3 cellular contexts compared by ENCODE assay signal in the genomic region with DNA sequence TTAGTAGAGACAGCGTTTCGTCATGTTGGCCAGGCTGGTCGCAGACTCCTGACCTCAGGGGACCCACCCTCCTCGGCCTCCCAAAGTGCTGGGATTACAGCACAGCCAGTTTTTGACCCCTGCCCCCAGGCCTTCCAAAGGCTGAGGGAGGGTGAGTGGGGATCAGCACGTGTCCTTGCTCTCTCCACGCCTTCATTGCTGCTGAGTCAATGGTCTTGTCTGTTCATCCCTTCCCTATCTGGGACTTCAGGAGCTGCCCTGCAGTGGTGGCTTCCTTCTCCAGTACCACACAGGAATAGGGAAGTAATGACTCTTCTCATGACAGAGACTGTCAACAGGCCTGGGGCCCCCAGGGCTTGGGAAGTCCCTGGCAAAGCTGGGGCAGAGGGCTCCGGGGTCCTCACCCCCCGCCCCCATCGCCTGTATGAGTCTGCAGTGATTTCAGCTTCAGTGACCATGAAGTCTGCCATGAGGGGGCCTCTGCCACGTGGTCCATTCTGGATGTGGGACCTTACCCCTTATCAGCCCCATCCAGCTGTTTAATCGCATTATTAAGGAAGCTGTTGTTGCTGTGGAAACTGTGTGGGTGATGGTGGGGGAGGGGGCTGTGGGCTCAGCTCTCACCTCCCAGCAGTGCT.
TF ChIP-seq lines count a peak whose summit lies in the region.

No MANE protein-coding gene starts in this region.

TF ChIP-seq in SK-N-SH, 30 proteins besides CTCF, POLR2A, EP300 and RAD21:
- TF ChIP-seq FOXM1 (IDR thresholded peaks at IDR 0.05; ENCODE audit: low read depth) (no peak), POLR2AphosphoS5 (IDR thresholded peaks at IDR 0.05; ENCODE audit: low read depth, low read length) (no peak), FOXJ3 (CRISPR knock-in tag; IDR thresholded peaks at IDR 0.05) (no peak), PBX3 (IDR thresholded peaks at IDR 0.05) (no peak), MAX (IDR thresholded peaks at IDR 0.05; ENCODE audit: low read depth) (peak; percentile 67), REST (IDR thresholded peaks at IDR 0.05; ENCODE audit: low read depth, low read length) (no peak)
- TF ChIP-seq, protein P1, sequence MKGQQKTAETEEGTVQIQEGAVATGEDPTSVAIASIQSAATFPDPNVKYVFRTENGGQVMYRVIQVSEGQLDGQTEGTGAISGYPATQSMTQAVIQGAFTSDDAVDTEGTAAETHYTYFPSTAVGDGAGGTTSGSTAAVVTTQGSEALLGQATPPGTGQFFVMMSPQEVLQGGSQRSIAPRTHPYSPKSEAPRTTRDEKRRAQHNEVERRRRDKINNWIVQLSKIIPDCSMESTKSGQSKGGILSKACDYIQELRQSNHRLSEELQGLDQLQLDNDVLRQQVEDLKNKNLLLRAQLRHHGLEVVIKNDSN (IDR thresholded peaks at IDR 0.05; ENCODE audit: borderline replicate concordance, low read depth), result peak; percentile 44; the same call in 1 of the 2 replicates

TF ChIP-seq in SK-N-SH treated with all-trans-retinoic acid at 6 μM for 48 hours, 23 proteins besides CTCF, POLR2A, EP300 and RAD21:
- TF ChIP-seq ARNTL (CRISPR knock-in tag; IDR thresholded peaks at IDR 0.05; ENCODE audit: borderline replicate concordance, low read depth), result no peak
- TF ChIP-seq OSR1 (CRISPR knock-in tag; IDR thresholded peaks at IDR 0.05), result no peak
- no peak for TF ChIP-seq ISL1 (CRISPR knock-in tag; IDR thresholded peaks at IDR 0.05)
- no peak for TF ChIP-seq CSDC2 (CRISPR knock-in tag; IDR thresholded peaks at IDR 0.05)
- TF ChIP-seq, protein P2, sequence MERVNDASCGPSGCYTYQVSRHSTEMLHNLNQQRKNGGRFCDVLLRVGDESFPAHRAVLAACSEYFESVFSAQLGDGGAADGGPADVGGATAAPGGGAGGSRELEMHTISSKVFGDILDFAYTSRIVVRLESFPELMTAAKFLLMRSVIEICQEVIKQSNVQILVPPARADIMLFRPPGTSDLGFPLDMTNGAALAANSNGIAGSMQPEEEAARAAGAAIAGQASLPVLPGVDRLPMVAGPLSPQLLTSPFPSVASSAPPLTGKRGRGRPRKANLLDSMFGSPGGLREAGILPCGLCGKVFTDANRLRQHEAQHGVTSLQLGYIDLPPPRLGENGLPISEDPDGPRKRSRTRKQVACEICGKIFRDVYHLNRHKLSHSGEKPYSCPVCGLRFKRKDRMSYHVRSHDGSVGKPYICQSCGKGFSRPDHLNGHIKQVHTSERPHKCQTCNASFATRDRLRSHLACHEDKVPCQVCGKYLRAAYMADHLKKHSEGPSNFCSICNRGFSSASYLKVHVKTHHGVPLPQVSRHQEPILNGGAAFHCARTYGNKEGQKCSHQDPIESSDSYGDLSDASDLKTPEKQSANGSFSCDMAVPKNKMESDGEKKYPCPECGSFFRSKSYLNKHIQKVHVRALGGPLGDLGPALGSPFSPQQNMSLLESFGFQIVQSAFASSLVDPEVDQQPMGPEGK (CRISPR knock-in tag; IDR thresholded peaks at IDR 0.05; ENCODE audit: borderline replicate concordance), result no peak
- TF ChIP-seq, protein P3, sequence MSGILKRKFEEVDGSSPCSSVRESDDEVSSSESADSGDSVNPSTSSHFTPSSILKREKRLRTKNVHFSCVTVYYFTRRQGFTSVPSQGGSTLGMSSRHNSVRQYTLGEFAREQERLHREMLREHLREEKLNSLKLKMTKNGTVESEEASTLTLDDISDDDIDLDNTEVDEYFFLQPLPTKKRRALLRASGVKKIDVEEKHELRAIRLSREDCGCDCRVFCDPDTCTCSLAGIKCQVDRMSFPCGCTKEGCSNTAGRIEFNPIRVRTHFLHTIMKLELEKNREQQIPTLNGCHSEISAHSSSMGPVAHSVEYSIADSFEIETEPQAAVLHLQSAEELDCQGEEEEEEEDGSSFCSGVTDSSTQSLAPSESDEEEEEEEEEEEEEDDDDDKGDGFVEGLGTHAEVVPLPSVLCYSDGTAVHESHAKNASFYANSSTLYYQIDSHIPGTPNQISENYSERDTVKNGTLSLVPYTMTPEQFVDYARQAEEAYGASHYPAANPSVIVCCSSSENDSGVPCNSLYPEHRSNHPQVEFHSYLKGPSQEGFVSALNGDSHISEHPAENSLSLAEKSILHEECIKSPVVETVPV (CRISPR knock-in tag; IDR thresholded peaks at IDR 0.05), result no peak
- TF ChIP-seq ZFP3 (CRISPR knock-in tag; IDR thresholded peaks at IDR 0.05), result no peak
- no peak for TF ChIP-seq BACH2 (CRISPR knock-in tag; IDR thresholded peaks at IDR 0.05; ENCODE audit: borderline replicate concordance)
- TF ChIP-seq TCF4 (CRISPR knock-in tag; IDR thresholded peaks at IDR 0.05; ENCODE audit: borderline replicate concordance), result no peak
- no peak for TF ChIP-seq TOX (CRISPR knock-in tag; IDR thresholded peaks at IDR 0.05; ENCODE audit: borderline replicate concordance)
- TF ChIP-seq ZNF565 (CRISPR knock-in tag; conservative IDR thresholded peaks at IDR 0.05; ENCODE audit: low read depth), result no peak
- TF ChIP-seq ZFP30 (CRISPR knock-in tag; IDR thresholded peaks at IDR 0.05), result no peak
- TF ChIP-seq CREB5 (CRISPR knock-in tag; IDR thresholded peaks at IDR 0.05; ENCODE audit: low read depth), result no peak
- TF ChIP-seq SNAI2 (CRISPR knock-in tag; IDR thresholded peaks at IDR 0.05), result no peak
- TF ChIP-seq ZNF70 (CRISPR knock-in tag; IDR thresholded peaks at IDR 0.05), result no peak
- TF ChIP-seq ESRRG (CRISPR knock-in tag; IDR thresholded peaks at IDR 0.05), result no peak

TF ChIP-seq in GM12878, 131 proteins besides CTCF, POLR2A, EP300 and RAD21:
- peak; percentile 39 for TF ChIP-seq IKZF1 (conservative IDR thresholded peaks at IDR 0.05)
- TF ChIP-seq RELB (IDR thresholded peaks at IDR 0.05; ENCODE audit: low read depth), result no peak
